8 cellular contexts compared by ENCODE assay signal in the genomic region with DNA sequence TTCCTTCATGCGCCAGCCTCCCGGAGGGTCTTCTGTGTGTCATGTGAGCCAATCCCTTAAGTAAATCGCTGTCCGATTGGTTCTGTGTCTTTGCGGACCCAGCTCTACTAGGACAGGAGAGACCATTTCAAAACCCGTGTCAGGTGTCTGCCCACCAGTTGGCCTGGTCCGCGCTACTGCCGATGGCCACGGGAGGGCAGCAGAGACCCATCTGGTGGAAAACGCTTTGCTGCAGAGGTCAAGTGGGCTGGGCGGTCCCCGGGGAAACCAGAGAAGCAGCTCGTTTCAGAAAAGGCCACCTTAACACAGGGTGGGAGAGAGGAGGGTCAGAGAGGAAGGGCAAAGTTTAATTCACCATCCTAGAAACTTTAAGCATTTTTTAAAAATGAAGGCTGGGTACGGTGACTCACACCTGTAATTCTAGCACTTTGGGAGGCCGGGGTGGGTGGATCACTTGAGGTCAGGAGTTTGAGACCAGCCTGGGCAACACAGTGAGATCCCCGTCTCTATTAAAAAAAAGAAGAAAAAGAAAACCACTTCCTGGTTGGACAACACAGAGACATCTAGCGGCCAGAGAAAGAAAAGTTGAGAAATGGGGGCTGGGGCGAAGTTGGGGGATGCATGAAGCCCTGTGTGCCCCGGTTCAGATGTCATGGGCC. TPM values are rescaled to one million over a fixed set of nuclear protein-coding genes. Genes with fewer than 3 reads are reported as not detected.
DNase-seq lines count a peak whose midpoint lies in the region; ATAC-seq and TF ChIP-seq lines count a peak whose summit lies in the region.

No MANE protein-coding gene starts in this region.

- no peaks in the 10 kb centered on the region for H3K27me3 ChIP-seq in PC-9 (ENCODE audit: insufficient read depth, low read depth)

- no TSS peak for BruUV-seq in PC-9 (replicated peaks; lab: Mats Ljungman, UMichigan)

- H3K27ac ChIP-seq in 22Rv1 = no peak overlapping the region
- H3K27ac ChIP-seq in PC-9 = peak overlapping the region; percentile 29; the same call in 1 of the 2 replicates

- H3K79me2 ChIP-seq in PC-9 (ENCODE audit: low read depth) = no peaks in the 10 kb centered on the region

- POLR2A ChIA-PET in PC-9 (lab: Charles Lee; ENCODE audit: unreplicated experiment) = interaction anchor here (0.5 kb wide), 1 partner anchor 86 kb away, joined by 7 read pairs; no protein-coding TSS in a partner anchor

- H3K4me3 Mint-ChIP-seq in IgD-negative memory B cell = peak overlapping the region; percentile 59 to 97 (median 78)
- peak overlapping the region in 7 of 8 donors; percentile 66 to 92 (median 85) for H3K4me3 Mint-ChIP-seq in naive B cell

- H3K36me3 Mint-ChIP-seq in IgD-negative memory B cell (peaks cover 2% of the 10 kb centered on the region), naive B cell (no peaks in the 10 kb centered on the region)

- H3K27me3 Mint-ChIP-seq in IgD-negative memory B cell (no peaks in the 10 kb centered on the region), naive B cell (no peaks in the 10 kb centered on the region)

- H3K4me2 ChIP-seq in PC-9 = peak overlapping the region; percentile 60

- intact Hi-C loops in PC-9 (cut with micrococcal nuclease; ENCODE audit: unreplicated experiment) = loop anchor here (2.0 to 10.0 kb wide), 4 partner anchors 60 to 280 kb away; no protein-coding TSS in a partner anchor

- no peaks in the 10 kb centered on the region; the same call in 1 of the 2 replicates for H3F3A ChIP-seq in PC-9 (ENCODE audit: insufficient read depth, low read depth)

- no peaks in the 10 kb centered on the region for H4K20me1 ChIP-seq in PC-9 (ENCODE audit: insufficient read depth)

- CTCF ChIA-PET in PC-9 (lab: Charles Lee) = interaction anchor here (0.7 to 1.2 kb wide), 11 partner anchors 9 to 574 kb away, joined by 3 to 7 read pairs (median 4); a partner anchor contains a TSS

- H3K36me3 ChIP-seq in PC-9 (ENCODE audit: low read depth) = no peaks in the 10 kb centered on the region

- no peaks in the 10 kb centered on the region for H3K9me3 Mint-ChIP-seq in IgD-negative memory B cell
- H3K9me3 Mint-ChIP-seq in naive B cell = peaks cover 0 to 5% (median 2%) of the 10 kb centered on the region in 7 donors

- no peaks in the 10 kb centered on the region for H3K9me3 ChIP-seq in PC-9 (ENCODE audit: insufficient read depth, low read depth)

- H3K4me1 Mint-ChIP-seq in IgD-negative memory B cell (peaks cover 3 to 8% (median 8%) of the 10 kb centered on the region in 3 donors), naive B cell (peaks cover 6 to 8% (median 6%) of the 10 kb centered on the region in 3 donors)

- no peak overlapping the region for H2AFZ ChIP-seq in PC-9

- DNase-seq in PC-9 = peak; percentile 67 to 93
- peak; percentile 83 for DNase-seq in activated T-cell treated with anti-CD3 and anti-CD28 coated beads, Interleukin-2, amount 50 U/mL, for 1 hour
- peak; percentile 56 for DNase-seq in naive B cell
- peak; percentile 55 to 66 for DNase-seq in stimulated activated CD8-positive, alpha-beta memory T cell treated with anti-CD3 and anti-CD28 coated beads, Interleukin-7, amount 100 ng/mL, for 4 hours (ENCODE audit: low read depth in 2 of 2)

- peak; percentile 97 for TF ChIP-seq CTCF in 22Rv1 (IDR thresholded peaks at IDR 0.05)
- peak; percentile 97 for TF ChIP-seq CTCF in PC-9 (conservative IDR thresholded peaks at IDR 0.05)

- no peaks in the 10 kb centered on the region for H3K9me2 ChIP-seq in PC-9 (ENCODE audit: insufficient read depth)

- no peak overlapping the region for H3K4me3 ChIP-seq in PC-9

- no peaks in the 10 kb centered on the region for H3K4me1 ChIP-seq in PC-9 (replicated peaks; ENCODE audit: insufficient read depth)

- ATAC-seq in GM18498 (IDR thresholded peaks at IDR 0.05; ENCODE audit: unreplicated experiment) (peak; percentile 70), esophagus mucosa (peak; percentile 74), naive B cell (ENCODE audit: low read depth in 2 of 2) (peak; percentile 77 to 83)

- H3K27ac Mint-ChIP-seq in IgD-negative memory B cell = peak overlapping the region in 2 of 3 donors; percentile 21 to 80
- H3K27ac Mint-ChIP-seq in naive B cell = peak overlapping the region in 5 of 6 donors; percentile 16 to 92 (median 28)

RNA-seq across cellular contexts. Expression of a gene that starts 2.8 kb away (rescaled TPM):
- not detected for polyA plus RNA-seq in IgD-negative memory B cell
- total RNA-seq in PC-9 (2021) = not detected in 2 replicates
- total RNA-seq in esophagus mucosa = not detected
- not detected for polyA plus RNA-seq in naive B cell (ENCODE audit: low read depth in 6 of 6)
